9 cellular contexts compared by ENCODE assay signal in the genomic region with DNA sequence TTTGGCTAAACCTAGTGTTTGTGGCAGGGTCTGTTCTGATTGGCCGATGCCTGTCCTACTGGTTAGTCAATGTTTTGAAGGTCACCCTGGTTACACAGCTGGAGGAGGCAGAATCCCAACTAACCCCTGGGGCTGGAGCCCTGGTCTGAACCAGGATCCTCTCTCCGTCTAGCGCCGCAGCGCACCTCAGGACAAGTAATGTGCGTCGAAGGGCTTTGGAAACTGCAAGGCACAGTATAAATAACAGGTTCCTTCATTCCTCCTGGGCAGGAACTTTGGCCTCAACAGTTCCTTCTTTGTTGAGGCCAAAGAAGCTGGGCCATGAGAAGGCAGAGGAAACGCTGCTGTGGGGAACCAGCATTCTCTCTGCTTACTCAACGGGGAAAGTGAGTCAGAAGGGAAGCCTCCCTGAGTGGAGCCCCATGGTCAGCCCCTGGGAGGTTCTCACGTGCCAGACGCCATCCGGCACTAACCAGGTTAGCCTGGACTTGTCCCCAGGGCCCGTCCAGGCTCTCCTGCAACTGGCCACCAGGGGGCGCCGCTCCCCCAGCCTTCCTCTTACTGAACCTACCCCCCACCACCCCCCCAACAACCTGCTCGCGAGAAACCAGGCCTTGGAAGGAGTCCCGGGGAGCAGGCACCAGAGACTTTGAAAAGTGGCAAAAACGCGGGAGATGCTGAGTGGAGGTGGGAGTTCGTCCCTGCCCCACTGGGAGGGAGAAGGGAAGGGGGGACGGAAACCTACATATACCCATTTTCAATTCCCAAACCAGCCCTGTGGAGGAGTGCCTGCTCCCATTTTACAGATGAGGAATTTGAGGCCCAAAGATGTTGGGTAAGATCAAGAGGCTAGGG. TPM values are rescaled to one million over a fixed set of nuclear protein-coding genes. Genes with fewer than 3 reads are reported as not detected.
DNase-seq lines count a peak whose midpoint lies in the region; ATAC-seq and TF ChIP-seq lines count a peak whose summit lies in the region.
"Had no signal": no experiment of that assay in that cellular context is flagged by ENCODE, and none has a peak within 500 bp of the region (broad histone marks: within the 10 kb centered on the region; RNA-seq: fewer than 3 reads in every experiment).

No MANE protein-coding gene starts in this region.

- ATAC-seq in GM19025 (IDR thresholded peaks at IDR 0.05; ENCODE audit: low read depth, unreplicated experiment) (peak; percentile 33), HG03439 (IDR thresholded peaks at IDR 0.05; ENCODE audit: unreplicated experiment) (peak; percentile 42), lower lobe of right lung (peak; percentile 79 to 88)

- TF ChIP-seq CTCF in lower lobe of right lung (IDR thresholded peaks at IDR 0.05) = peak; percentile 98

- DNase-seq in Ammon's horn (ENCODE audit: low spot score) = peak; percentile 90
- peak; percentile 80 for DNase-seq in NCI-H748 (lab: John Stamatoyannopoulos, UW; ENCODE audit: unreplicated experiment)
- DNase-seq in activated CD4-positive, alpha-beta T cell treated with anti-CD3 and anti-CD28 coated beads, Interleukin-2, amount 50 U/mL, for 4 hours = peak; percentile 87 to 88
- peak; percentile 97 for DNase-seq in dermis blood vessel endothelial cell
- DNase-seq in lower lobe of right lung = peak; percentile 95
- peak; percentile 70 to 93 (median 76) for DNase-seq in stimulated activated CD4-positive, alpha-beta T cell treated with anti-CD3 and anti-CD28 coated beads, TNF-alpha, amount 100 ng/mL, for 1 hour (ENCODE audit: low read depth in 3 of 3, low spot score in 1 of 3)

- H3K4me3 ChIP-seq in lower lobe of right lung = peak overlapping the region; percentile 56

- H3K36me3 ChIP-seq in lower lobe of right lung = no peaks in the 10 kb centered on the region

- peaks cover 36% of the 10 kb centered on the region for H3K4me1 ChIP-seq in lower lobe of right lung

- H3K27ac ChIP-seq in lower lobe of right lung = peak overlapping the region; percentile 98

- intact Hi-C loops in lower lobe of right lung (cut with DNase I) = loop anchor here (10.0 kb wide), 1 partner anchor 52 kb away; no protein-coding TSS in a partner anchor

- no peaks in the 10 kb centered on the region for H3K27me3 ChIP-seq in lower lobe of right lung (ENCODE audit: low read depth)

- H3K9me3 ChIP-seq in lower lobe of right lung = no peaks in the 10 kb centered on the region

RNA-seq across cellular contexts. Expression of a gene that starts 19.8 kb away (rescaled TPM):
- total RNA-seq in dermis blood vessel endothelial cell (not detected in 2 replicates), lower lobe of right lung (not detected)
- total RNA-seq: activated CD8-positive, alpha-beta memory T cell treated with anti-CD3 and anti-CD28 coated beads for 36 hours had no signal

Comparison
In these comparisons a context has a peak if more than half of its experiments do, and no peak if none do; other contexts are left out.
1. Peak in every context shown above with its lines: DNase-seq, ATAC-seq, H3K4me3 ChIP-seq and H3K27ac ChIP-seq.
2. ATAC-seq: peak in every context shown above with its lines; median percentile 84 in lower lobe of right lung; 42 in HG03439; 33 in GM19025.